ENCODE assay signal across 8 cellular contexts in genomic region chr19:58439576-58440554, GRCh38. TPM values are rescaled to one million over a fixed set of nuclear protein-coding genes. Genes with fewer than 3 reads are reported as not detected.
DNase-seq lines count a peak whose midpoint lies in the region; ATAC-seq, FAIRE-seq and TF ChIP-seq lines count a peak whose summit lies in the region.

ZNF132 (minus strand) TSS chr19:58440153; CDS start chr19:58439821, 332 bp downstream.

- H3K36me3 ChIP-seq in GM23338 (ENCODE audit: insufficient read depth), result peaks cover 20% of the 10 kb centered on the region
- H3K36me3 ChIP-seq in small intestine (ENCODE audit: control insufficient read depth in 2 of 2, insufficient read depth in 2 of 2, low read length in 2 of 2), result peaks cover 0 to 10% of the 10 kb centered on the region in 2 donors

- H3K4me3 ChIP-seq in GM23338 (peak within 1 kb of the TSS; percentile 66), small intestine (ENCODE audit: low read depth in 1 of 2, low read length in 2 of 2) (peak within 1 kb of the TSS; percentile 49 to 58)

- peak within 1 kb of the TSS; percentile 83; the same call in 1 of the 2 replicates for H2AFZ ChIP-seq in GM23338

- DNase-seq in ELF-1 (ENCODE audit: low read depth, low spot score), result peak; percentile 99
- DNase-seq in GM23338 (ENCODE audit: low spot score), result peak; percentile 100
- DNase-seq in NCI-H1092 treated with DMSO at 0.1 percent for 48 hours (lab: John Stamatoyannopoulos, UW), result peak; percentile 94
- DNase-seq in WTC11 (ENCODE audit: low spot score), result peak; percentile 88
- peak; percentile 97 for DNase-seq in central memory CD4-positive, alpha-beta T cell
- peak; percentile 73 for DNase-seq in iPS-NIHi7 (ENCODE audit: extremely low spot score)
- DNase-seq in small intestine, result peak; percentile 100
- no peak for DNase-seq in 8988T

- no peaks in the 10 kb centered on the region for H3K79me2 ChIP-seq in GM23338 (replicated peaks; ENCODE audit: insufficient read depth)

- WGBS in small intestine, 3 donors, result 6 to 12% (median 10%) methylated on average over 57 to 59 of the region's 59 CpGs

- H3K27me3 ChIP-seq in GM23338 (ENCODE audit: insufficient read depth), result no peaks in the 10 kb centered on the region
- H3K27me3 ChIP-seq in small intestine (ENCODE audit: control insufficient read depth in 2 of 2, insufficient read depth in 2 of 2, low read length in 2 of 2), result no peaks in the 10 kb centered on the region

- no peaks in the 10 kb centered on the region; the same call in 1 of the 2 replicates for H3F3A ChIP-seq in GM23338 (replicated peaks; ENCODE audit: low read depth)

- no peak for FAIRE-seq in small intestine (lab: Jason Lieb, UNC)

- peaks cover 6% of the 10 kb centered on the region; the same call in 1 of the 2 replicates for H3K4me1 ChIP-seq in GM23338 (ENCODE audit: insufficient read depth)
- peaks cover 0 to 2% of the 10 kb centered on the region in 2 donors for H3K4me1 ChIP-seq in small intestine (ENCODE audit: control insufficient read depth in 2 of 2, insufficient read depth in 1 of 2, low read depth in 1 of 2, low read length in 1 of 2)

- H3K27me3 Mint-ChIP-seq in GM23338 (ENCODE audit: insufficient read depth, low read depth, poor library complexity) (peaks cover 28% of the 10 kb centered on the region), WTC11 (ENCODE audit: low read depth) (peaks cover 72% of the 10 kb centered on the region)

- no peak for TF ChIP-seq CTCF in GM23338 (conservative IDR thresholded peaks at IDR 0.05; ENCODE audit: low read depth in 2 of 2)
- no peak for TF ChIP-seq CTCF in WTC11 (IDR thresholded peaks at IDR 0.05)

- H3K27ac ChIP-seq in GM23338 (ENCODE audit: low read depth) (no peak within 1 kb of the TSS), small intestine (ENCODE audit: low read depth in 1 of 2, low read length in 1 of 2) (peak within 1 kb of the TSS in 1 of 2 donors; percentile 84)

- H3K9me3 Mint-ChIP-seq in GM23338, result peaks cover 79% of the 10 kb centered on the region
- H3K9me3 Mint-ChIP-seq in WTC11, result peaks cover 83% of the 10 kb centered on the region

- no peaks in the 10 kb centered on the region for H4K20me1 ChIP-seq in GM23338 (replicated peaks; ENCODE audit: insufficient read depth)

- peak within 1 kb of the TSS; percentile 82; the same call in 1 of the 2 replicates for H3K27ac Mint-ChIP-seq in GM23338
- peak within 1 kb of the TSS; percentile 68; the same call in 1 of the 2 replicates for H3K27ac Mint-ChIP-seq in WTC11

- ATAC-seq in GM23338 (peak; percentile 98), WTC11 (peak; percentile 99)

- H3K4me3 Mint-ChIP-seq in GM23338 (peak within 1 kb of the TSS; percentile 81), WTC11 (peak within 1 kb of the TSS; percentile 77)

- CTCF ChIA-PET in WTC11 (lab: Charles Lee), result interaction anchor here (1.0 kb wide), 2 partner anchors 12 to 79 kb away, joined by 4 read pairs; partner anchors contain the start of genes ZBTB45 and ZNF324B

- H3K4me2 ChIP-seq in GM23338, result peak within 1 kb of the TSS; percentile 77

- H3K36me3 Mint-ChIP-seq in GM23338 (ENCODE audit: low read depth), result peaks cover 59% of the 10 kb centered on the region
- peaks cover 53% of the 10 kb centered on the region for H3K36me3 Mint-ChIP-seq in WTC11

- H3K9me3 ChIP-seq in small intestine (ENCODE audit: control insufficient read depth, low read depth), result peaks cover 3% of the 10 kb centered on the region

- H3K9me2 ChIP-seq in GM23338 (ENCODE audit: insufficient read depth), result peaks cover 28% of the 10 kb centered on the region

- POLR2A ChIA-PET in WTC11 (lab: Charles Lee), result interaction anchor here (0.5 kb wide), 1 partner anchor 42 kb away, joined by 3 read pairs; no protein-coding TSS in a partner anchor

- peaks cover 2% of the 10 kb centered on the region; the same call in 1 of the 3 replicates for H3K4me1 Mint-ChIP-seq in GM23338
- H3K4me1 Mint-ChIP-seq in WTC11, result peaks cover 6% of the 10 kb centered on the region; the same call in 1 of the 2 replicates

TF ChIP-seq in GM23338, 12 proteins besides CTCF, POLR2A, EP300 and RAD21:
- TF ChIP-seq JUNB (IDR thresholded peaks at IDR 0.05; ENCODE audit: unreplicated experiment) (no peak), ETS1 (IDR thresholded peaks at IDR 0.05) (peak; percentile 93), POLR2AphosphoS5 (IDR thresholded peaks at IDR 0.05; ENCODE audit: low read depth) (peak; percentile 68), EZH2 (IDR thresholded peaks at IDR 0.05; ENCODE audit: low read depth, unreplicated experiment) (no peak), CREB1 (CRISPR knock-in tag; IDR thresholded peaks at IDR 0.05; ENCODE audit: low read depth) (peak; percentile 83)

TF ChIP-seq in WTC11, 78 proteins besides CTCF, POLR2A, EP300 and RAD21 (continues in another document):
- no peak for TF ChIP-seq GRHL2 (CRISPR knock-in tag; IDR thresholded peaks at IDR 0.05; ENCODE audit: insufficient replicate concordance, severe bottlenecking)
- peak; percentile 32; the same call in 1 of the 2 replicates for TF ChIP-seq CREM (CRISPR knock-in tag; IDR thresholded peaks at IDR 0.05)
- no peak for TF ChIP-seq EMX1 (CRISPR knock-in tag; IDR thresholded peaks at IDR 0.05)
- TF ChIP-seq NFATC4 (CRISPR knock-in tag; IDR thresholded peaks at IDR 0.05), result no peak
- TF ChIP-seq ZNF425 (CRISPR knock-in tag; conservative IDR thresholded peaks at IDR 0.05), result no peak
- TF ChIP-seq ZBTB43 (CRISPR knock-in tag; IDR thresholded peaks at IDR 0.05), result no peak
- TF ChIP-seq, protein P1, sequence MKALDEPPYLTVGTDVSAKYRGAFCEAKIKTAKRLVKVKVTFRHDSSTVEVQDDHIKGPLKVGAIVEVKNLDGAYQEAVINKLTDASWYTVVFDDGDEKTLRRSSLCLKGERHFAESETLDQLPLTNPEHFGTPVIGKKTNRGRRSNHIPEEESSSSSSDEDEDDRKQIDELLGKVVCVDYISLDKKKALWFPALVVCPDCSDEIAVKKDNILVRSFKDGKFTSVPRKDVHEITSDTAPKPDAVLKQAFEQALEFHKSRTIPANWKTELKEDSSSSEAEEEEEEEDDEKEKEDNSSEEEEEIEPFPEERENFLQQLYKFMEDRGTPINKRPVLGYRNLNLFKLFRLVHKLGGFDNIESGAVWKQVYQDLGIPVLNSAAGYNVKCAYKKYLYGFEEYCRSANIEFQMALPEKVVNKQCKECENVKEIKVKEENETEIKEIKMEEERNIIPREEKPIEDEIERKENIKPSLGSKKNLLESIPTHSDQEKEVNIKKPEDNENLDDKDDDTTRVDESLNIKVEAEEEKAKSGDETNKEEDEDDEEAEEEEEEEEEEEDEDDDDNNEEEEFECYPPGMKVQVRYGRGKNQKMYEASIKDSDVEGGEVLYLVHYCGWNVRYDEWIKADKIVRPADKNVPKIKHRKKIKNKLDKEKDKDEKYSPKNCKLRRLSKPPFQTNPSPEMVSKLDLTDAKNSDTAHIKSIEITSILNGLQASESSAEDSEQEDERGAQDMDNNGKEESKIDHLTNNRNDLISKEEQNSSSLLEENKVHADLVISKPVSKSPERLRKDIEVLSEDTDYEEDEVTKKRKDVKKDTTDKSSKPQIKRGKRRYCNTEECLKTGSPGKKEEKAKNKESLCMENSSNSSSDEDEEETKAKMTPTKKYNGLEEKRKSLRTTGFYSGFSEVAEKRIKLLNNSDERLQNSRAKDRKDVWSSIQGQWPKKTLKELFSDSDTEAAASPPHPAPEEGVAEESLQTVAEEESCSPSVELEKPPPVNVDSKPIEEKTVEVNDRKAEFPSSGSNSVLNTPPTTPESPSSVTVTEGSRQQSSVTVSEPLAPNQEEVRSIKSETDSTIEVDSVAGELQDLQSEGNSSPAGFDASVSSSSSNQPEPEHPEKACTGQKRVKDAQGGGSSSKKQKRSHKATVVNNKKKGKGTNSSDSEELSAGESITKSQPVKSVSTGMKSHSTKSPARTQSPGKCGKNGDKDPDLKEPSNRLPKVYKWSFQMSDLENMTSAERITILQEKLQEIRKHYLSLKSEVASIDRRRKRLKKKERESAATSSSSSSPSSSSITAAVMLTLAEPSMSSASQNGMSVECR (CRISPR knock-in tag; IDR thresholded peaks at IDR 0.05; ENCODE audit: borderline replicate concordance), result 0 out of 2 replicates have a peak, but pooled peaks have one; percentile 24
- no peak for TF ChIP-seq TEAD4 (CRISPR knock-in tag; IDR thresholded peaks at IDR 0.05)
- no peak for TF ChIP-seq ETV6 (CRISPR knock-in tag; IDR thresholded peaks at IDR 0.05)

RNA-seq across cellular contexts. Expression of gene ZNF132, which starts in this region (rescaled TPM):
- 3.0 and 5.2 TPM in 2 replicates for total RNA-seq in GM23338 (2014; rRNA removed; shearing (Covaris generic))
- polyA plus RNA-seq in GM23338 (2016; fragmentation: Nextera tagmentation; extraction: Ambion mirVana), result 1.1 and 2.2 TPM in 2 replicates
- 2.3 to 2.7 TPM (median 2.6 TPM) in 3 replicates for total RNA-seq in WTC11 (2021)
- 1 to 10 TPM in 1 of 3 donors, under 1 TPM in 2; 0.22 to 1.3 (median 0.27) TPM for polyA plus RNA-seq in small intestine
